ENCODE assay signal across 1 cellular context in genomic region chr6:7504041-7504440, GRCh38.
TF ChIP-seq lines count a peak whose summit lies in the region.

No MANE protein-coding gene starts in this region.

TF ChIP-seq in HCT116, 20 proteins besides CTCF, POLR2A, EP300 and RAD21:
- TF ChIP-seq ZFX (IDR thresholded peaks at IDR 0.05) (no peak), SP1 (IDR thresholded peaks at IDR 0.05; ENCODE audit: low read depth) (no peak), CBX3 (IDR thresholded peaks at IDR 0.05; ENCODE audit: low read depth) (no peak), YY1 (IDR thresholded peaks at IDR 0.05; ENCODE audit: extremely low read depth, insufficient replicate concordance, low read depth, low read length) (no peak), EZH2 (IDR thresholded peaks at IDR 0.05) (no peak), MAX (IDR thresholded peaks at IDR 0.05) (no peak), ELF1 (IDR thresholded peaks at IDR 0.05; ENCODE audit: borderline replicate concordance, low read depth) (no peak), SRF (IDR thresholded peaks at IDR 0.05; ENCODE audit: low read depth) (no peak), JUND (IDR thresholded peaks at IDR 0.05) (no peak), CEBPB (IDR thresholded peaks at IDR 0.05; ENCODE audit: low read depth) (no peak), ZNF274 (IDR thresholded peaks at IDR 0.05; ENCODE audit: low read depth, low read length) (no peak), FOSL1 (IDR thresholded peaks at IDR 0.05; ENCODE audit: low read depth) (no peak), POLR2AphosphoS5 (IDR thresholded peaks at IDR 0.05; ENCODE audit: low read depth, low read length) (no peak), SIN3A (IDR thresholded peaks at IDR 0.05; ENCODE audit: low read depth) (no peak), TCF7L2 (IDR thresholded peaks at IDR 0.05; ENCODE audit: borderline replicate concordance, extremely low read depth, insufficient read depth, insufficient read length) (no peak), ATF3 (IDR thresholded peaks at IDR 0.05) (no peak), EZH2phosphoT487 (IDR thresholded peaks at IDR 0.05; ENCODE audit: borderline replicate concordance) (no peak), EGR1 (IDR thresholded peaks at IDR 0.05; ENCODE audit: low read depth) (no peak)
- TF ChIP-seq, protein P1, sequence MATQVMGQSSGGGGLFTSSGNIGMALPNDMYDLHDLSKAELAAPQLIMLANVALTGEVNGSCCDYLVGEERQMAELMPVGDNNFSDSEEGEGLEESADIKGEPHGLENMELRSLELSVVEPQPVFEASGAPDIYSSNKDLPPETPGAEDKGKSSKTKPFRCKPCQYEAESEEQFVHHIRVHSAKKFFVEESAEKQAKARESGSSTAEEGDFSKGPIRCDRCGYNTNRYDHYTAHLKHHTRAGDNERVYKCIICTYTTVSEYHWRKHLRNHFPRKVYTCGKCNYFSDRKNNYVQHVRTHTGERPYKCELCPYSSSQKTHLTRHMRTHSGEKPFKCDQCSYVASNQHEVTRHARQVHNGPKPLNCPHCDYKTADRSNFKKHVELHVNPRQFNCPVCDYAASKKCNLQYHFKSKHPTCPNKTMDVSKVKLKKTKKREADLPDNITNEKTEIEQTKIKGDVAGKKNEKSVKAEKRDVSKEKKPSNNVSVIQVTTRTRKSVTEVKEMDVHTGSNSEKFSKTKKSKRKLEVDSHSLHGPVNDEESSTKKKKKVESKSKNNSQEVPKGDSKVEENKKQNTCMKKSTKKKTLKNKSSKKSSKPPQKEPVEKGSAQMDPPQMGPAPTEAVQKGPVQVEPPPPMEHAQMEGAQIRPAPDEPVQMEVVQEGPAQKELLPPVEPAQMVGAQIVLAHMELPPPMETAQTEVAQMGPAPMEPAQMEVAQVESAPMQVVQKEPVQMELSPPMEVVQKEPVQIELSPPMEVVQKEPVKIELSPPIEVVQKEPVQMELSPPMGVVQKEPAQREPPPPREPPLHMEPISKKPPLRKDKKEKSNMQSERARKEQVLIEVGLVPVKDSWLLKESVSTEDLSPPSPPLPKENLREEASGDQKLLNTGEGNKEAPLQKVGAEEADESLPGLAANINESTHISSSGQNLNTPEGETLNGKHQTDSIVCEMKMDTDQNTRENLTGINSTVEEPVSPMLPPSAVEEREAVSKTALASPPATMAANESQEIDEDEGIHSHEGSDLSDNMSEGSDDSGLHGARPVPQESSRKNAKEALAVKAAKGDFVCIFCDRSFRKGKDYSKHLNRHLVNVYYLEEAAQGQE (IDR thresholded peaks at IDR 0.05; ENCODE audit: low read depth), result no peak
- TF ChIP-seq, protein P2, sequence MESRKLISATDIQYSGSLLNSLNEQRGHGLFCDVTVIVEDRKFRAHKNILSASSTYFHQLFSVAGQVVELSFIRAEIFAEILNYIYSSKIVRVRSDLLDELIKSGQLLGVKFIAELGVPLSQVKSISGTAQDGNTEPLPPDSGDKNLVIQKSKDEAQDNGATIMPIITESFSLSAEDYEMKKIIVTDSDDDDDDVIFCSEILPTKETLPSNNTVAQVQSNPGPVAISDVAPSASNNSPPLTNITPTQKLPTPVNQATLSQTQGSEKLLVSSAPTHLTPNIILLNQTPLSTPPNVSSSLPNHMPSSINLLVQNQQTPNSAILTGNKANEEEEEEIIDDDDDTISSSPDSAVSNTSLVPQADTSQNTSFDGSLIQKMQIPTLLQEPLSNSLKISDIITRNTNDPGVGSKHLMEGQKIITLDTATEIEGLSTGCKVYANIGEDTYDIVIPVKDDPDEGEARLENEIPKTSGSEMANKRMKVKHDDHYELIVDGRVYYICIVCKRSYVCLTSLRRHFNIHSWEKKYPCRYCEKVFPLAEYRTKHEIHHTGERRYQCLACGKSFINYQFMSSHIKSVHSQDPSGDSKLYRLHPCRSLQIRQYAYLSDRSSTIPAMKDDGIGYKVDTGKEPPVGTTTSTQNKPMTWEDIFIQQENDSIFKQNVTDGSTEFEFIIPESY (IDR thresholded peaks at IDR 0.05; ENCODE audit: extremely low read depth, insufficient replicate concordance, low read length), result no peak
